8 cellular contexts compared by ENCODE assay signal in the genomic region with DNA sequence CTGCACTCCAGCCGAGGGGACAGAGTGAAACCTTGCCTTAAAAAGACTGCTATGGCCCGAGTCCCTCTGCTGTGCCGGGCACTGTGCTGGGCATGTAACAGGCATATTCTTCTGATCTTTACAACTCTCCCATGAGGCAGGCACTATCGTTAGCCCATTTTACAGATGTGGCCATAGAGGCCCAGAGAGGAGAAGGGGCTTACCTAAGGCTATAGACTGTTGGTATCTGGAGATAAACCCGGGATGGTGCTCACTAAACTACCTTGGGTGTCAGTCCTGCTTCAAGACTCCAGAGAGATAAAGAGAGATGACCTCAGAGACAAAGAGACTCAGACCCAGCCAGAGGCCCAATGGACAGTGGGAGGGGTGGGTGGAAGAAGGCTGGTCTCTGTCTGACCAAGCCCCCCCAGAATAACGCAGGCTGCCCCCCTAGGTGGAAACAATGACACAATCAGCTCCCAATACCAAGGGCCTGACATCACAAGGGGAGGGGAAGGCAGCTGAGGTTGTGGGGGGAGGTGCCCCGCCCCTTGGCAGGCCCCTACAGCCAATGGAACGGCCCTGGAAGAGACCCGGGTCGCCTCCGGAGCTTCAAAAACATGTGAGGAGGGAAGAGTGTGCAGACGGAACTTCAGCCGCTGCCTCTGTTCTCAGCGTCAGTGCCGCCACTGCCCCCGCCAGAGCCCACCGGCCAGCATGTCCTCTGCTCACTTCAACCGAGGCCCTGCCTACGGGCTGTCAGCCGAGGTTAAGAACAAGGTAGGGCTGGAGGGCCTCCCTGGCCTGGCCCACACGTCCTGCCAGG. TPM values are rescaled to one million over a fixed set of nuclear protein-coding genes. Genes with fewer than 3 reads are reported as not detected.
DNase-seq lines count a peak whose midpoint lies in the region; ATAC-seq and TF ChIP-seq lines count a peak whose summit lies in the region.
"Had no signal": no experiment of that assay in that cellular context is flagged by ENCODE, and none has a peak within 500 bp of the region (broad histone marks: within the 10 kb centered on the region; RNA-seq: fewer than 3 reads in every experiment).

A gene (plus strand): TSS at position 620 of the 805 bp plus-strand sequence. CDS start 77 bp downstream, at position 697.

- TF ChIP-seq POLR2A in NB4 (IDR thresholded peaks at IDR 0.05; ENCODE audit: extremely low read depth, insufficient read length), result no peak

- H3K27ac Mint-ChIP-seq in type B pancreatic cell, result no peak within 1 kb of the TSS
- no peak within 1 kb of the TSS for H3K27ac Mint-ChIP-seq in activated naive CD4-positive, alpha-beta T cell treated with anti-CD3 and anti-CD28 coated beads, Interleukin-2, amount 10 ng/mL, durations not matched to agents 7 days and 5 days

- ATAC-seq in lower lobe of right lung (peak; percentile 5 to 21), HG02588 (IDR thresholded peaks at IDR 0.05; ENCODE audit: unreplicated experiment) (no peak)

- no peaks in the 10 kb centered on the region for H3K36me3 Mint-ChIP-seq in type B pancreatic cell
- no peaks in the 10 kb centered on the region for H3K36me3 Mint-ChIP-seq in activated naive CD4-positive, alpha-beta T cell treated with anti-CD3 and anti-CD28 coated beads, Interleukin-2, amount 10 ng/mL, durations not matched to agents 7 days and 5 days

- H3K27me3 Mint-ChIP-seq in type B pancreatic cell, result peaks cover 15% of the 10 kb centered on the region
- H3K27me3 Mint-ChIP-seq in activated naive CD4-positive, alpha-beta T cell treated with anti-CD3 and anti-CD28 coated beads, Interleukin-2, amount 10 ng/mL, durations not matched to agents 7 days and 5 days, result peaks cover 69% of the 10 kb centered on the region

- TF ChIP-seq CTCF in NB4 (IDR thresholded peaks at IDR 0.05; ENCODE audit: low read depth, low read length) (no peak), lower lobe of right lung (IDR thresholded peaks at IDR 0.05) (no peak), type B pancreatic cell (conservative IDR thresholded peaks at IDR 0.05) (no peak)

- peaks cover 10% of the 10 kb centered on the region for H3K4me1 Mint-ChIP-seq in type B pancreatic cell (ENCODE audit: unreplicated experiment)
- H3K4me1 Mint-ChIP-seq in activated naive CD4-positive, alpha-beta T cell treated with anti-CD3 and anti-CD28 coated beads, Interleukin-2, amount 10 ng/mL, durations not matched to agents 7 days and 5 days, result peaks cover 11% of the 10 kb centered on the region

- intact Hi-C loops in lower lobe of right lung (cut with DNase I), result no loop called here

- peaks cover 5% of the 10 kb centered on the region for H3K27me3 ChIP-seq in ectodermal cell (ENCODE audit: control insufficient read depth, insufficient read depth, low read length, poor library complexity, severe bottlenecking)
- H3K27me3 ChIP-seq in lower lobe of right lung (ENCODE audit: low read depth), result peaks cover 20% of the 10 kb centered on the region

- CTCF ChIA-PET in activated naive CD4-positive, alpha-beta T cell treated with anti-CD3 and anti-CD28 coated beads, Interleukin-2, amount 10 ng/mL, durations not matched to agents 7 days and 5 days (lab: Charles Lee), result no interaction called here

- peak within 1 kb of the TSS; percentile 77 for H3K4me3 Mint-ChIP-seq in type B pancreatic cell
- no peak within 1 kb of the TSS for H3K4me3 Mint-ChIP-seq in activated naive CD4-positive, alpha-beta T cell treated with anti-CD3 and anti-CD28 coated beads, Interleukin-2, amount 10 ng/mL, durations not matched to agents 7 days and 5 days

- H3K4me1 ChIP-seq in ectodermal cell (ENCODE audit: control insufficient read depth, insufficient read depth, low read length) (peaks cover 17% of the 10 kb centered on the region), lower lobe of right lung (peaks cover 7% of the 10 kb centered on the region)

- H3K36me3 ChIP-seq in ectodermal cell (ENCODE audit: control insufficient read depth, insufficient read depth, low read length) (no peaks in the 10 kb centered on the region), lower lobe of right lung (no peaks in the 10 kb centered on the region)

- DNase-seq in NB4 (ENCODE audit: low read depth) (peak; percentile 30), lower lobe of right lung (no peak), type B pancreatic cell (ENCODE audit: extremely low spot score, unreplicated experiment) (no peak)
- no peak for DNase-seq in activated naive CD4-positive, alpha-beta T cell treated with anti-CD3 and anti-CD28 coated beads, Interleukin-2, amount 10 ng/mL, durations not matched to agents 7 days and 5 days
- DNase-seq in central memory CD4-positive, alpha-beta T cell, result no peak
- DNase-seq: NCI-H1930 had no signal

- WGBS in ectodermal cell, 2 experiments, result 19 to 22% methylated on average over 21 of the region's 21 CpGs

- H3K27ac ChIP-seq in ectodermal cell (ENCODE audit: insufficient read depth, low read depth, low read length, poor library complexity, severe bottlenecking) (peak within 1 kb of the TSS; percentile 44), lower lobe of right lung (peak within 1 kb of the TSS; percentile 31)

- H3K9me3 ChIP-seq in ectodermal cell (ENCODE audit: control insufficient read depth, low read length) (no peaks in the 10 kb centered on the region), lower lobe of right lung (no peaks in the 10 kb centered on the region)

- H3K4me3 ChIP-seq in NB4 (ENCODE audit: low read depth, low read length), result no peak within 1 kb of the TSS
- H3K4me3 ChIP-seq in ectodermal cell (ENCODE audit: insufficient read depth, low read depth, low read length), result peak within 1 kb of the TSS; percentile 36
- peak within 1 kb of the TSS; percentile 35 for H3K4me3 ChIP-seq in lower lobe of right lung

- H3K9me3 Mint-ChIP-seq in type B pancreatic cell, result no peaks in the 10 kb centered on the region
- H3K9me3 Mint-ChIP-seq in activated naive CD4-positive, alpha-beta T cell treated with anti-CD3 and anti-CD28 coated beads, Interleukin-2, amount 10 ng/mL, durations not matched to agents 7 days and 5 days, result no peaks in the 10 kb centered on the region

RNA-seq across cellular contexts. Expression of the gene that starts here (rescaled TPM):
- 25.0 TPM for polyA plus RNA-seq in ectodermal cell (2013, experiment 1 of 4)
- 23.7 TPM for polyA plus RNA-seq in ectodermal cell (2013, experiment 2 of 4)
- 19.1 TPM for polyA plus RNA-seq in ectodermal cell (2013, experiment 3 of 4)
- polyA plus RNA-seq in ectodermal cell (2013, experiment 4 of 4), result 19.8 TPM
- 16.4 TPM for total RNA-seq in lower lobe of right lung
- 2.3 and 7.9 TPM in 2 replicates for total RNA-seq in type B pancreatic cell (ENCODE audit: low replicate concordance)
